33 cellular contexts compared by ENCODE assay signal in genomic region chr7:117283779-117284178, GRCh38. TPM values are rescaled to one million over a fixed set of nuclear protein-coding genes. Genes with fewer than 3 reads are reported as not detected.
"Had no signal": no experiment of that assay in that cellular context is flagged by ENCODE, and none has a peak within 500 bp of the region (broad histone marks: within the 10 kb centered on the region; RNA-seq: fewer than 3 reads in every experiment).

No MANE protein-coding gene starts in this region.

- H3K27ac ChIP-seq: colonic mucosa, foreskin keratinocyte, heart left ventricle, left lung, lower lobe of right lung, neutrophil, parathyroid adenoma, psoas muscle, sigmoid colon, stomach, thyroid gland, upper lobe of right lung had no signal

- H3K27me3 ChIP-seq: colonic mucosa, dorsolateral prefrontal cortex, foreskin keratinocyte, heart left ventricle, left lung, neutrophil, sigmoid colon, stomach, thyroid gland, upper lobe of right lung had no signal

- H3K4me1 Mint-ChIP-seq: activated CD4-positive, alpha-beta T cell treated with anti-CD3 and anti-CD28 coated beads for 36 hours; activated CD8-positive, alpha-beta memory T cell treated with anti-CD3 and anti-CD28 coated beads, Interleukin-2, amount 10 ng/mL, durations not matched to agents 7 days and 5 days; activated naive CD4-positive, alpha-beta T cell treated with anti-CD3 and anti-CD28 coated beads, Interleukin-2, amount 50 U/mL, for 24 hours; activated naive CD8-positive, alpha-beta T cell treated with anti-CD3 and anti-CD28 coated beads, Interleukin-2, amount 50 U/mL, for 24 hours; stimulated activated naive B cell treated with anti-CD40 and anti-IgM and Interleukin-4, amounts not matched to agents 10 μg/mL and 1 μg/mL and 100 μg/mL, for 72 hours had no signal

- H3K36me3 ChIP-seq: colonic mucosa, heart left ventricle, left lung, lower lobe of right lung, neutrophil, sigmoid colon, stomach, thyroid gland, upper lobe of right lung had no signal

- H3K4me3 Mint-ChIP-seq: activated CD4-positive, alpha-beta T cell treated with anti-CD3 and anti-CD28 coated beads for 36 hours; activated CD8-positive, alpha-beta memory T cell treated with anti-CD3 and anti-CD28 coated beads, Interleukin-2, amount 10 ng/mL, durations not matched to agents 7 days and 5 days; activated CD8-positive, alpha-beta T cell treated with anti-CD3 and anti-CD28 coated beads, Interleukin-2, amount 10 ng/mL, durations not matched to agents 7 days and 5 days; activated naive CD4-positive, alpha-beta T cell treated with anti-CD3 and anti-CD28 coated beads, Interleukin-2, amount 50 U/mL, for 24 hours; activated naive CD8-positive, alpha-beta T cell treated with anti-CD3 and anti-CD28 coated beads, Interleukin-2, amount 50 U/mL, for 24 hours; nephron progenitor cell; stimulated activated naive B cell treated with anti-CD40 and anti-IgM and Interleukin-4, amounts not matched to agents 10 μg/mL and 1 μg/mL and 100 μg/mL, for 72 hours had no signal

- H3K4me3 ChIP-seq: colonic mucosa, dorsolateral prefrontal cortex, heart left ventricle, left lung, lower lobe of right lung, mucosa of descending colon, psoas muscle, sigmoid colon, stomach, thyroid gland, upper lobe of right lung had no signal

- DNase-seq: activated CD4-positive, alpha-beta T cell treated with anti-CD3 and anti-CD28 coated beads for 36 hours; activated CD4-positive, CD25-positive, alpha-beta regulatory T cell; activated CD8-positive, alpha-beta memory T cell treated with anti-CD3 and anti-CD28 coated beads, Interleukin-2, amount 10 ng/mL, durations not matched to agents 7 days and 5 days; activated CD8-positive, alpha-beta T cell treated with anti-CD3 and anti-CD28 coated beads, Interleukin-2, amount 10 ng/mL, durations not matched to agents 7 days and 5 days; activated naive CD8-positive, alpha-beta T cell treated with anti-CD3 and anti-CD28 coated beads, Interleukin-2, amount 50 U/mL, for 24 hours; activated T-cell treated with anti-CD3 and anti-CD28 coated beads, Interleukin-2, amount 50 U/mL, for 48 hours; cerebellar nuclear complex; colonic mucosa; effector memory CD4-positive, alpha-beta T cell; erythroblast; heart left ventricle; lower lobe of right lung; mesendoderm; mucosa of descending colon; nephron progenitor cell; psoas muscle; sigmoid colon; stimulated activated CD4-positive, alpha-beta T cell treated with anti-CD3 and anti-CD28 coated beads, Interleukin-15, amount 100 ng/mL, for 24 hours; stimulated activated CD4-positive, alpha-beta T cell treated with anti-CD3 and anti-CD28 coated beads, Interleukin-2, amount 100 ng/mL, for 24 hours; stimulated activated naive B cell treated with anti-CD40 and anti-IgM and Interleukin-4, amounts not matched to agents 10 μg/mL and 1 μg/mL and 100 μg/mL, for 72 hours; stomach; thyroid gland; upper lobe of right lung had no signal

- H3K79me2 ChIP-seq: parathyroid adenoma had no signal

- H3K9ac ChIP-seq: parathyroid adenoma had no signal

- H3K27me3 Mint-ChIP-seq: activated naive CD4-positive, alpha-beta T cell treated with anti-CD3 and anti-CD28 coated beads, Interleukin-2, amount 50 U/mL, for 24 hours had no signal

- FAIRE-seq: islet of Langerhans had no signal

- ATAC-seq: activated CD4-positive, alpha-beta T cell treated with anti-CD3 and anti-CD28 coated beads for 36 hours; activated CD8-positive, alpha-beta memory T cell treated with anti-CD3 and anti-CD28 coated beads, Interleukin-2, amount 10 ng/mL, durations not matched to agents 7 days and 5 days; activated CD8-positive, alpha-beta T cell treated with anti-CD3 and anti-CD28 coated beads, Interleukin-2, amount 10 ng/mL, durations not matched to agents 7 days and 5 days; activated naive CD8-positive, alpha-beta T cell treated with anti-CD3 and anti-CD28 coated beads, Interleukin-2, amount 50 U/mL, for 24 hours; heart left ventricle; left lung; lower lobe of right lung; mucosa of descending colon; psoas muscle; stimulated activated naive B cell treated with anti-CD40 and anti-IgM and Interleukin-4, amounts not matched to agents 10 μg/mL and 1 μg/mL and 100 μg/mL, for 72 hours; upper lobe of right lung had no signal

- H3K9me3 ChIP-seq: colonic mucosa, heart left ventricle, left lung, lower lobe of right lung, mucosa of descending colon, neutrophil, psoas muscle, sigmoid colon, stomach, thyroid gland, upper lobe of right lung had no signal

- H3K27ac Mint-ChIP-seq: activated CD4-positive, alpha-beta T cell treated with anti-CD3 and anti-CD28 coated beads for 36 hours; activated CD8-positive, alpha-beta memory T cell treated with anti-CD3 and anti-CD28 coated beads, Interleukin-2, amount 10 ng/mL, durations not matched to agents 7 days and 5 days; activated CD8-positive, alpha-beta T cell treated with anti-CD3 and anti-CD28 coated beads, Interleukin-2, amount 10 ng/mL, durations not matched to agents 7 days and 5 days; activated naive CD4-positive, alpha-beta T cell treated with anti-CD3 and anti-CD28 coated beads, Interleukin-2, amount 50 U/mL, for 24 hours; activated naive CD8-positive, alpha-beta T cell treated with anti-CD3 and anti-CD28 coated beads, Interleukin-2, amount 50 U/mL, for 24 hours; activated T-helper 2 cell treated with anti-CD3 and anti-CD28 coated beads, Interferon-gamma antibody, Interleukin-2, Interleukin-4, amounts not matched to agents 10 μg/mL and 5 μg/mL and 100 μg/mL, durations not matched to agents 14 hours and 24 hours and 36 hours; nephron progenitor cell; stimulated activated naive B cell treated with anti-CD40 and anti-IgM and Interleukin-4, amounts not matched to agents 10 μg/mL and 1 μg/mL and 100 μg/mL, for 72 hours had no signal

- H3K36me3 Mint-ChIP-seq: activated CD8-positive, alpha-beta memory T cell treated with anti-CD3 and anti-CD28 coated beads, Interleukin-2, amount 10 ng/mL, durations not matched to agents 7 days and 5 days; activated naive CD4-positive, alpha-beta T cell treated with anti-CD3 and anti-CD28 coated beads, Interleukin-2, amount 50 U/mL, for 24 hours; stimulated activated naive B cell treated with anti-CD40 and anti-IgM and Interleukin-4, amounts not matched to agents 10 μg/mL and 1 μg/mL and 100 μg/mL, for 72 hours had no signal

- H3K4me1 ChIP-seq: colonic mucosa, parathyroid adenoma, psoas muscle, sigmoid colon, stomach, thyroid gland had no signal

- H3K9me3 Mint-ChIP-seq: activated naive CD4-positive, alpha-beta T cell treated with anti-CD3 and anti-CD28 coated beads, Interleukin-2, amount 50 U/mL, for 24 hours; activated naive CD8-positive, alpha-beta T cell treated with anti-CD3 and anti-CD28 coated beads, Interleukin-2, amount 50 U/mL, for 24 hours; activated T-helper 2 cell treated with anti-CD3 and anti-CD28 coated beads, Interferon-gamma antibody, Interleukin-2, Interleukin-4, amounts not matched to agents 10 μg/mL and 5 μg/mL and 100 μg/mL, durations not matched to agents 14 hours and 24 hours and 36 hours; nephron progenitor cell had no signal

RNA-seq across cellular contexts. Expression of gene WNT2, which starts 39.1 kb away (rescaled TPM):
- total RNA-seq: activated CD4-positive, alpha-beta T cell treated with anti-CD3 and anti-CD28 coated beads for 36 hours; activated CD8-positive, alpha-beta memory T cell treated with anti-CD3 and anti-CD28 coated beads, Interleukin-2, amount 10 ng/mL, durations not matched to agents 7 days and 5 days; activated CD8-positive, alpha-beta T cell treated with anti-CD3 and anti-CD28 coated beads, Interleukin-2, amount 10 ng/mL, durations not matched to agents 7 days and 5 days; activated T-helper 2 cell treated with anti-CD3 and anti-CD28 coated beads, Interferon-gamma antibody, Interleukin-2, Interleukin-4, amounts not matched to agents 10 μg/mL and 5 μg/mL and 100 μg/mL, durations not matched to agents 14 hours and 24 hours and 36 hours; foreskin keratinocyte; myocyte; T-helper 1 cell treated with Interleukin-12 subunit alpha and Interleukin-12 subunit beta and Interleukin-4 antibody, amounts not matched to agents 30 ng/mL and 1 ng/mL, for 36 hours had no signal
- polyA plus RNA-seq: foreskin keratinocyte had no signal
